ENCODE assay signal across 1 cellular context in genomic region chr19:16358456-16358855, GRCh38.
TF ChIP-seq lines count a peak whose summit lies in the region.

No MANE protein-coding gene starts in this region.

TF ChIP-seq in GM12878, 131 proteins besides CTCF, POLR2A, EP300 and RAD21:
- TF ChIP-seq ATF3 (IDR thresholded peaks at IDR 0.05; ENCODE audit: borderline replicate concordance, extremely low read depth, low read depth, low read length) (no peak), IRF4 (IDR thresholded peaks at IDR 0.05; ENCODE audit: low read depth, low read length) (no peak), BRCA1 (IDR thresholded peaks at IDR 0.05; ENCODE audit: low read depth, low read length) (no peak), MEF2B (IDR thresholded peaks at IDR 0.05; ENCODE audit: partially characterized antibody, poor library complexity, severe bottlenecking) (no peak), POU2F2 (IDR thresholded peaks at IDR 0.05; ENCODE audit: borderline replicate concordance, low read depth, low read length) (no peak), ZBED1 (IDR thresholded peaks at IDR 0.05; ENCODE audit: borderline replicate concordance) (no peak), RELA (IDR thresholded peaks at IDR 0.05; ENCODE audit: borderline replicate concordance, partially characterized antibody) (no peak), IKZF2 (IDR thresholded peaks at IDR 0.05) (no peak), CHD4 (IDR thresholded peaks at IDR 0.05) (no peak), USF2 (IDR thresholded peaks at IDR 0.05; ENCODE audit: borderline replicate concordance, low read depth, low read length) (no peak), SIN3A (IDR thresholded peaks at IDR 0.05; ENCODE audit: low read depth, low read length) (no peak), ZNF217 (IDR thresholded peaks at IDR 0.05) (no peak), SMAD1 (IDR thresholded peaks at IDR 0.05; ENCODE audit: low read depth, partially characterized antibody) (no peak)
